In the genomic region with DNA sequence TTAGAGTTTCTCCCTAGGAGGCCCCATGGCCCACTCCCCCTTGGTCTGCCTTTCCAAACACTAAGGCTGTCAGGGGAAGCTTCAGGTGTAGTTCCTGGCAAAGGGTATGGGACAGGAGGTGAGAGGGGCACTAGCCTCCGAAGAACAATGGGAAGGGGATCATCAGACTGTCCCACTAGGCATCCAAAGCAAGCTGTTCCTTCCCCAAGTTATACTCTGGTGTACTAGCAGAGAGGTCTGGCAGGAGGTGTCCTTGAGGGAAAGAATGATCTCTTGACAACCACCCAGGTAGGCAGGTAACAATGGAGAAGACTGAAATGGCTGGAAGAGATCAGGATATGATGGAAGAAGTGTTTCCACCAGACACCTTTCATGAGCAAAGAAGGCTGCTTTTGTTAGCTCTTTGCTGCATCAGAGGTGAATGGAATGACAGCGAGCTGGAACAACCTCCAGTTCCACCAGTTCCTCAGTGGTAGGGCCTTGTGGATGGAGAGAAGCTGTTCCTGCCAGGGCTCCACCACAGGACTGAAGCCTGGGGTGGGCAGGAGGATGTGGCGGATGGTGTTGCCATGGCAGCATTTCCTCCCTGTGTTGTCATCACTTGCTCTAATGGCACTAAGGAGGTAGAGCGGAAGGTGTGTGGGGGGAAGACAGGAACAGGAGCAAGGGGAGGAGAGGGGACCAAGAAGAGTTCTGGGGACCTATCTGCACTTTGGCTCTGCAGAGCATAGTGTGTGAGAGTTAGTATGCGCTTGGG, we compare ENCODE assay signal across 8 cellular contexts. TPM values are rescaled to one million over a fixed set of nuclear protein-coding genes. Genes with fewer than 3 reads are reported as not detected.
A peak's percentile ranks its signal among the peaks of the same experiment; 100 is the strongest.
DNase-seq lines count a peak whose midpoint lies in the region; ATAC-seq, FAIRE-seq and TF ChIP-seq lines count a peak whose summit lies in the region.

No MANE protein-coding gene starts in this region.

- H3K9me3 Mint-ChIP-seq in activated naive CD4-positive, alpha-beta T cell treated with anti-CD3 and anti-CD28 coated beads, Interleukin-2, amount 50 U/mL, for 72 hours = no peaks in the 10 kb centered on the region

- no peak for TF ChIP-seq POLR2A in GM18505 (IDR thresholded peaks at IDR 0.05; ENCODE audit: borderline replicate concordance, extremely low read depth, insufficient read depth, insufficient read length)

- DNase-seq in RPMI8226 (peak; percentile 40), RCC 7860 (ENCODE audit: low spot score) (no peak), NCI-H1048 (lab: John Stamatoyannopoulos, UW) (no peak), A172 (ENCODE audit: low spot score) (no peak)
- peak in 1 of 2 donors; percentile 65 for DNase-seq in activated naive CD4-positive, alpha-beta T cell treated with anti-CD3 and anti-CD28 coated beads, Interleukin-2, amount 50 U/mL, for 72 hours (ENCODE audit: low spot score in 2 of 2)
- DNase-seq in stimulated activated CD4-positive, alpha-beta T cell treated with anti-CD3 and anti-CD28 coated beads, Interleukin-15, amount 100 ng/mL, for 48 hours (ENCODE audit: low read depth in 2 of 2) = peak; percentile 47 to 66

- peak; percentile 39 for ATAC-seq in GM18505 (IDR thresholded peaks at IDR 0.05; ENCODE audit: unreplicated experiment)
- ATAC-seq in HG02610 (IDR thresholded peaks at IDR 0.05; ENCODE audit: unreplicated experiment) = peak; percentile 58
- peak; percentile 55 to 65 for ATAC-seq in activated naive CD4-positive, alpha-beta T cell treated with anti-CD3 and anti-CD28 coated beads, Interleukin-2, amount 50 U/mL, for 72 hours

- peak overlapping the region; percentile 72 to 94 for H3K27ac Mint-ChIP-seq in activated naive CD4-positive, alpha-beta T cell treated with anti-CD3 and anti-CD28 coated beads, Interleukin-2, amount 50 U/mL, for 72 hours

- no peak for FAIRE-seq in RCC 7860 (lab: Jason Lieb, UNC)

- H3K36me3 Mint-ChIP-seq in activated naive CD4-positive, alpha-beta T cell treated with anti-CD3 and anti-CD28 coated beads, Interleukin-2, amount 50 U/mL, for 72 hours = peaks cover 0 to 22% of the 10 kb centered on the region in 2 donors

RNA-seq across cellular contexts. Expression of gene AGAP2, which starts 2.3 kb away (rescaled TPM):
- 10 to 100 TPM; 28.9 to 38.4 TPM for total RNA-seq in activated naive CD4-positive, alpha-beta T cell treated with anti-CD3 and anti-CD28 coated beads, Interleukin-2, amount 50 U/mL, for 72 hours
- total RNA-seq in A172 (2014; rRNA removed; shearing (Covaris generic)) = 0.02 and 0.55 TPM in 2 replicates

RNA-seq across cellular contexts. Expression of gene TSPAN31, which starts 4.0 kb away (rescaled TPM):
- total RNA-seq in activated naive CD4-positive, alpha-beta T cell treated with anti-CD3 and anti-CD28 coated beads, Interleukin-2, amount 50 U/mL, for 72 hours = 10 to 100 TPM in 1 of 2 donors, 1 to 10 TPM in 1; 9.7 to 15.1 TPM
- 31.2 and 33.3 TPM in 2 replicates for total RNA-seq in A172 (2014; rRNA removed; shearing (Covaris generic))

RNA-seq across cellular contexts. Expression of gene CDK4, which starts 11.3 kb away (rescaled TPM):
- total RNA-seq in activated naive CD4-positive, alpha-beta T cell treated with anti-CD3 and anti-CD28 coated beads, Interleukin-2, amount 50 U/mL, for 72 hours = 100 to 1,000 TPM; 183 to 191 TPM
- 300 and 506 TPM in 2 replicates for total RNA-seq in A172 (2014; rRNA removed; shearing (Covaris generic))

RNA-seq across cellular contexts. Expression of gene MARCHF9, which starts 14.1 kb away (rescaled TPM):
- 10 to 100 TPM; 17.4 to 26.4 TPM for total RNA-seq in activated naive CD4-positive, alpha-beta T cell treated with anti-CD3 and anti-CD28 coated beads, Interleukin-2, amount 50 U/mL, for 72 hours
- 10.5 and 12.9 TPM in 2 replicates for total RNA-seq in A172 (2014; rRNA removed; shearing (Covaris generic))

RNA-seq across cellular contexts. Expression of gene CYP27B1, which starts 26.0 kb away (rescaled TPM):
- 10 to 100 TPM in 1 of 2 donors, 1 to 10 TPM in 1; 7.6 to 14.7 TPM for total RNA-seq in activated naive CD4-positive, alpha-beta T cell treated with anti-CD3 and anti-CD28 coated beads, Interleukin-2, amount 50 U/mL, for 72 hours
- 0.90 and 2.1 TPM in 2 replicates for total RNA-seq in A172 (2014; rRNA removed; shearing (Covaris generic))

Comparison
In these comparisons a context has a peak if more than half of its experiments do, and no peak if none do; other contexts are left out.
1. DNase-seq: peak in RPMI8226 (single experiment) and stimulated activated CD4-positive, alpha-beta T cell treated with anti-CD3 and anti-CD28 coated beads, Interleukin-15, amount 100 ng/mL, for 48 hours (2 of 2); none in RCC 7860 (single experiment), NCI-H1048 (single experiment) and A172 (single experiment).
2. RNA of gene AGAP2, which starts 2.3 kb away (total RNA-seq): 28.9 to 38.4 TPM in activated naive CD4-positive, alpha-beta T cell treated with anti-CD3 and anti-CD28 coated beads, Interleukin-2, amount 50 U/mL, for 72 hours; 0.02 to 0.55 TPM in A172; every median in the first group is over 10 times any median in the second.
3. Peak in every context shown above with its lines, with median percentiles within 50 percentile points of each other: ATAC-seq.